ENCODE assay signal across 21 cellular contexts in the genomic region with DNA sequence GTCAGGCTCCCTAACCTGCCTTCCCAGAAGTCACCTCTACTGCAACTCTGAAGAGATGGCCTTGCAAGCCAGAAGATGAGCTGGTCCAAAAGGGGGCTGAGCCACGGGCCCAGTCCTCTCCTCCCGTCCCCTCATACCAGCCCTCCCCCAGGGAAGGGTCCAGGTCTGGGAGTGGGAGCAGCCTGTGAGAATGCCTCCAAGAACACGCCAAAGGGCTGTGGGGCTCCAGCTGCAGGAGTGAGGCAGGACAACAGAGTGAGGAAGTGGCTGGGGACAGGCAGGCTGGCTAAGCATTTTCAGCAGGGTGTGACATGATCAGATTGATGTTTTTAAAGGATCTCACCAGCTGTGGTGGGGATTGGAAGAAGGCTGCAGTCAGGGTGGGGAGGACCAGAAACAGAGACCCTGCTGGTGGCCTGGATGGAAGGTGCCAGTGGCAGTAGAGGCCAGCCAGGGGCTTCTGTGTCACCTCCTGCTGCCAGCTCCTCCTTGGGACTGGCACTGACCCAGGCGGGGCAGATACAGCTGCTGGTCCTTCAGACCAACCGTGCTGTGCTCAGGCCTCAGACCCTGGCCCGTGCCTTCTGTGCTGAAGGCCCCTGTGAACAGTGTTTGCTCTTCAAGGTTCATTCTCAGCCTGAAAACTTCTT.
"Had no signal": no experiment of that assay in that cellular context is flagged by ENCODE, and none has a peak within 500 bp of the region (broad histone marks: within the 10 kb centered on the region; RNA-seq: fewer than 3 reads in every experiment).

No MANE protein-coding gene starts in this region.

- H3K27me3 Mint-ChIP-seq: activated CD4-positive, alpha-beta T cell treated with anti-CD3 and anti-CD28 coated beads, Interleukin-2, amount 10 ng/mL, durations not matched to agents 24 days and 14 days; T-cell; type B pancreatic cell had no signal

- DNase-seq: activated CD4-positive, alpha-beta T cell treated with anti-CD3 and anti-CD28 coated beads, Interleukin-2, amount 10 ng/mL, durations not matched to agents 24 days and 14 days; activated CD4-positive, CD25-positive, alpha-beta regulatory T cell; activated CD8-positive, alpha-beta memory T cell treated with anti-CD3 and anti-CD28 coated beads, Interleukin-2, amount 50 U/mL, for 48 hours; activated effector memory CD4-positive, alpha-beta T cell treated with anti-CD3 and anti-CD28 coated beads, Interleukin-2, amount 50 U/mL, for 16 hours; activated T-cell treated with anti-CD3 and anti-CD28 coated beads, Interleukin-2, amount 50 U/mL, for 48 hours; adrenal gland; effector CD8-positive, alpha-beta T cell; gastrocnemius medialis; head of caudate nucleus; kidney glomerular epithelial cell; nephron progenitor cell; stimulated activated CD4-positive, alpha-beta T cell treated with anti-CD3 and anti-CD28 coated beads, Interleukin-15, amount 100 ng/mL, for 24 hours; stimulated activated CD4-positive, alpha-beta T cell treated with anti-CD3 and anti-CD28 coated beads, Interleukin-2, amount 100 ng/mL, for 48 hours; stomach; T-cell; T-helper 9 cell; testis had no signal

- H3K36me3 Mint-ChIP-seq: type B pancreatic cell had no signal

- H3K4me1 Mint-ChIP-seq: activated CD4-positive, alpha-beta T cell treated with anti-CD3 and anti-CD28 coated beads, Interleukin-2, amount 10 ng/mL, durations not matched to agents 24 days and 14 days had no signal

- ATAC-seq: activated naive CD4-positive, alpha-beta T cell treated with anti-CD3 and anti-CD28 coated beads, Interleukin-2, amount 50 U/mL, for 72 hours; esophagus mucosa; gastrocnemius medialis; T-cell had no signal

- H3K4me1 ChIP-seq: adrenal gland, stomach, testis had no signal

- H3K27me3 ChIP-seq: adrenal gland, gastrocnemius medialis, stomach, testis had no signal

- H3K27ac ChIP-seq: adrenal gland, gastrocnemius medialis, skin epidermis, stomach, testis had no signal

- H3K4me3 Mint-ChIP-seq: activated CD4-positive, alpha-beta T cell treated with anti-CD3 and anti-CD28 coated beads, Interleukin-2, amount 10 ng/mL, durations not matched to agents 24 days and 14 days; nephron progenitor cell; T-cell; type B pancreatic cell had no signal

- H3K36me3 ChIP-seq: adrenal gland, gastrocnemius medialis had no signal

- H3K27ac Mint-ChIP-seq: activated CD4-positive, alpha-beta T cell treated with anti-CD3 and anti-CD28 coated beads, Interleukin-2, amount 10 ng/mL, durations not matched to agents 24 days and 14 days; nephron progenitor cell; T-cell; type B pancreatic cell had no signal

- H3K9me3 ChIP-seq: gastrocnemius medialis, testis had no signal

- H3K4me3 ChIP-seq: adrenal gland, gastrocnemius medialis, skin epidermis, stomach, testis had no signal
